In genomic region chr1:112904831-112905227, GRCh38 we compare ENCODE assay signal across 9 cellular contexts. TPM values are rescaled to one million over a fixed set of nuclear protein-coding genes. Genes with fewer than 3 reads are reported as not detected.
A peak's percentile ranks its signal among the peaks of the same experiment; 100 is the strongest.
DNase-seq lines count a peak whose midpoint lies in the region; ATAC-seq and TF ChIP-seq lines count a peak whose summit lies in the region.
"Had no signal": no experiment of that assay in that cellular context is flagged by ENCODE, and none has a peak within 500 bp of the region (broad histone marks: within the 10 kb centered on the region; RNA-seq: fewer than 3 reads in every experiment).

No MANE protein-coding gene starts in this region.

- POLR2A ChIA-PET in T-cell (lab: Charles Lee), result no interaction called here

- H3K79me2 ChIP-seq in H9 (ENCODE audit: insufficient read depth, low read length), result no peaks in the 10 kb centered on the region
- no peaks in the 10 kb centered on the region for H3K79me2 ChIP-seq in hepatocyte
- no peaks in the 10 kb centered on the region for H3K79me2 ChIP-seq in parathyroid adenoma

- H3K9me3 ChIP-seq in H9 (ENCODE audit: control insufficient read depth, low read depth, low read length) (no peaks in the 10 kb centered on the region), hepatocyte (ENCODE audit: low read depth) (no peaks in the 10 kb centered on the region), parathyroid adenoma (ENCODE audit: control insufficient read depth, low read length) (no peaks in the 10 kb centered on the region)

- H3K4me1 Mint-ChIP-seq in H9 (peaks cover 48 to 53% of the 10 kb centered on the region in 2 experiments), T-cell (peaks cover 7 to 19% (median 12%) of the 10 kb centered on the region in 3 donors)

- H3K9me2 ChIP-seq in hepatocyte (replicated peaks; ENCODE audit: insufficient read depth), result no peaks in the 10 kb centered on the region

- H3K36me3 ChIP-seq in hepatocyte (replicated peaks; ENCODE audit: insufficient read depth, low read depth) (no peaks in the 10 kb centered on the region), parathyroid adenoma (ENCODE audit: control insufficient read depth, insufficient read depth, low read length) (no peaks in the 10 kb centered on the region)

- H3K27me3 Mint-ChIP-seq in H9 (ENCODE audit: low read depth) (no peaks in the 10 kb centered on the region), T-cell (no peaks in the 10 kb centered on the region)

- no peak overlapping the region for H4K5ac ChIP-seq in H9 (ENCODE audit: insufficient read length, low read depth, low read length)

- H4K91ac ChIP-seq in H9 (ENCODE audit: insufficient read length, low read depth, low read length), result no peak overlapping the region

- H4K8ac ChIP-seq in H9 (replicated peaks; ENCODE audit: insufficient read length, low read depth, low read length), result no peak overlapping the region

- H2AFZ ChIP-seq in H9 (ENCODE audit: low read length), result no peak overlapping the region
- no peak overlapping the region for H2AFZ ChIP-seq in hepatocyte
- H2AFZ ChIP-seq in parathyroid adenoma, result no peak overlapping the region

- CTCF ChIA-PET in T-cell (lab: Charles Lee), result no interaction called here

- no peak overlapping the region for H3K56ac ChIP-seq in H9 (ENCODE audit: insufficient read length, low read depth, low read length)

- H4K20me1 ChIP-seq in H9 (ENCODE audit: control insufficient read depth, insufficient read depth, insufficient read length) (peaks cover 2% of the 10 kb centered on the region), hepatocyte (ENCODE audit: insufficient read depth, poor library complexity, severe bottlenecking) (no peaks in the 10 kb centered on the region)

- no peak overlapping the region for H3T11ph ChIP-seq in H9 (ENCODE audit: low read length)

- peak overlapping the region; percentile 6 to 12; a peak in 3 of 5 replicates for H3K4me3 Mint-ChIP-seq in H9
- no peak overlapping the region for H3K4me3 Mint-ChIP-seq in T-cell

- H3K79me1 ChIP-seq in H9 (ENCODE audit: insufficient read depth, low read depth, low read length, poor library complexity, severe bottlenecking), result no peaks in the 10 kb centered on the region

- no peak overlapping the region for H2BK20ac ChIP-seq in H9 (ENCODE audit: low read depth, low read length, poor library complexity, severe bottlenecking)

- no peaks in the 10 kb centered on the region for H3K23me2 ChIP-seq in H9 (ENCODE audit: insufficient read length, low read depth, low read length, poor library complexity, severe bottlenecking)

- H2AK5ac ChIP-seq in H9 (ENCODE audit: insufficient read length, low read length), result no peak overlapping the region

- H3K27ac Mint-ChIP-seq in H9 (peak overlapping the region; percentile 11 to 95 (median 87); a peak in 6 of 7 replicates), T-cell (peak overlapping the region; percentile 23 to 25)

- no peak overlapping the region for H3K4ac ChIP-seq in H9 (ENCODE audit: low read depth, low read length)

- H3K36me3 Mint-ChIP-seq in H9 (ENCODE audit: insufficient read depth in 1 of 3, low read depth in 3 of 3) (peaks cover 0 to 14% (median 14%) of the 10 kb centered on the region in 3 experiments; a peak in 4 of 7 replicates), T-cell (no peaks in the 10 kb centered on the region)

- H3K27me3 ChIP-seq in H9 (ENCODE audit: insufficient read depth, low read length), result no peaks in the 10 kb centered on the region
- no peaks in the 10 kb centered on the region for H3K27me3 ChIP-seq in hepatocyte
- no peaks in the 10 kb centered on the region for H3K27me3 ChIP-seq in parathyroid adenoma (ENCODE audit: control insufficient read depth, insufficient read depth, low read length)

- no CpG with 5 or more reads among the region's 4 CpGs for WGBS in H9 (ENCODE audit: extremely low coverage, insufficient read length, low lambda C conversion rate)
- whole genome bisulfite sequencing in hepatocyte (ENCODE audit: low lambda C conversion rate, missing lambda C conversion rate), result 58% methylated on average over 4 of the region's 4 CpGs

- no peak overlapping the region for H3K4me3 ChIP-seq in hepatocyte
- no peak overlapping the region for H3K4me3 ChIP-seq in parathyroid adenoma (ENCODE audit: low read depth, low read length)

- no peak for DNase-seq in H9
- no peak for DNase-seq in T-cell
- DNase-seq in hepatocyte (ENCODE audit: low spot score), result peak; percentile 68
- DNase-seq in NCI-H146 treated with DMSO at 0.1 percent for 48 hours (lab: John Stamatoyannopoulos, UW; ENCODE audit: unreplicated experiment), result no peak
- no peak for DNase-seq in HCEC 1CT
- DNase-seq: amniotic stem cell had no signal

- no peak overlapping the region for H3K14ac ChIP-seq in H9 (ENCODE audit: insufficient read depth, low read length)

- no peak overlapping the region for H2BK5ac ChIP-seq in H9 (ENCODE audit: insufficient read length, low read length)

- H3K9me3 Mint-ChIP-seq in H9, result peaks cover 1 to 4% of the 10 kb centered on the region in 2 experiments; a peak in 3 of 5 replicates
- H3K9me3 Mint-ChIP-seq in T-cell, result no peaks in the 10 kb centered on the region

- no peak overlapping the region for H2BK12ac ChIP-seq in H9 (ENCODE audit: insufficient read length, low read depth, low read length)

- H3K9ac ChIP-seq in H9 (ENCODE audit: extremely low read depth, insufficient read length, low read length) (no peak overlapping the region), parathyroid adenoma (no peak overlapping the region)

- H3K27ac ChIP-seq in H9 (ENCODE audit: insufficient read length, low read depth, low read length) (no peak overlapping the region), hepatocyte (peak overlapping the region; percentile 96), parathyroid adenoma (peak overlapping the region; percentile 11)

- H2BK120ac ChIP-seq in H9 (ENCODE audit: low read depth, low read length, poor library complexity, severe bottlenecking), result no peak overlapping the region

- no peak overlapping the region for H3K23ac ChIP-seq in H9 (ENCODE audit: insufficient read length, low read depth, low read length)

- H3K4me1 ChIP-seq in H9 (ENCODE audit: insufficient read depth, low read length), result peaks cover 5% of the 10 kb centered on the region; the same call in 1 of the 2 replicates
- peaks cover 30% of the 10 kb centered on the region for H3K4me1 ChIP-seq in hepatocyte (ENCODE audit: insufficient read depth)
- H3K4me1 ChIP-seq in parathyroid adenoma, result no peaks in the 10 kb centered on the region

- H3K4me2 ChIP-seq in H9 (ENCODE audit: insufficient read depth, insufficient read length, low read length), result no peak overlapping the region
- H3K4me2 ChIP-seq in hepatocyte, result peak overlapping the region; percentile 56
- no peak overlapping the region for H3K4me2 ChIP-seq in parathyroid adenoma (ENCODE audit: low read length)

- H3K18ac ChIP-seq in H9 (ENCODE audit: insufficient read length, low read depth, low read length), result no peak overlapping the region

- no peak overlapping the region for H2BK15ac ChIP-seq in H9 (ENCODE audit: low read depth, low read length)

- no peak for ATAC-seq in T-cell (replicated peaks in 1 of 4)
- no peak for ATAC-seq in HG03108 (IDR thresholded peaks at IDR 0.05; ENCODE audit: unreplicated experiment)
- ATAC-seq in GM21529 (IDR thresholded peaks at IDR 0.05; ENCODE audit: unreplicated experiment), result no peak

- TF ChIP-seq CTCF in H9 (conservative IDR thresholded peaks at IDR 0.05) (no peak), hepatocyte (IDR thresholded peaks at IDR 0.05; ENCODE audit: poor library complexity) (no peak), parathyroid adenoma (IDR thresholded peaks at IDR 0.05) (no peak)

RNA-seq across cellular contexts. Expression of gene SLC16A1, which starts 51.2 kb away (rescaled TPM):
- total RNA-seq in H9 (2021) (379 and 381 TPM in 2 replicates), T-cell (10 to 100 TPM; 13.3 to 23.2 (median 20.3) TPM), hepatocyte (55.1 and 58.6 TPM in 2 replicates)
- 35.0 and 43.7 TPM in 2 replicates for polyA plus RNA-seq in hepatocyte

Comparison
In these comparisons a context has a peak if more than half of its experiments do, and no peak if none do; other contexts are left out.
1. H3K4me3 Mint-ChIP-seq: peak in H9 (2 of 2); none in T-cell (0 of 3).